In genomic region chr21:38984982-38985422, GRCh38 we compare ENCODE assay signal across 9 cellular contexts.
DNase-seq lines count a peak whose midpoint lies in the region; ATAC-seq and TF ChIP-seq lines count a peak whose summit lies in the region.
"Had no signal": no experiment of that assay in that cellular context is flagged by ENCODE, and none has a peak within 500 bp of the region (broad histone marks: within the 10 kb centered on the region; RNA-seq: fewer than 3 reads in every experiment).

No MANE protein-coding gene starts in this region.

- H3K4me3 ChIP-seq in Loucy (ENCODE audit: low read length, poor library complexity, severe bottlenecking) (peak overlapping the region; percentile 42), body of pancreas (no peak overlapping the region)

- H3K9ac ChIP-seq in Loucy (ENCODE audit: low read depth, low read length, poor library complexity, severe bottlenecking) = peak overlapping the region; percentile 64

- peaks cover 86% of the 10 kb centered on the region for H3K4me1 ChIP-seq in Loucy (ENCODE audit: insufficient read depth, low read length, poor library complexity, severe bottlenecking)
- peaks cover 8% of the 10 kb centered on the region for H3K4me1 ChIP-seq in body of pancreas

- no peak for TF ChIP-seq POLR2A in body of pancreas (IDR thresholded peaks at IDR 0.05)

- TF ChIP-seq CTCF in Loucy (conservative IDR thresholded peaks at IDR 0.05; ENCODE audit: low read length) (no peak), body of pancreas (IDR thresholded peaks at IDR 0.05) (no peak)

- H3K9me3 ChIP-seq in Loucy (ENCODE audit: insufficient read depth, low read depth, low read length) (no peaks in the 10 kb centered on the region), body of pancreas (no peaks in the 10 kb centered on the region)

- H2AFZ ChIP-seq in Loucy (ENCODE audit: low read length) = no peak overlapping the region

- H3K27me3 ChIP-seq in Loucy (ENCODE audit: insufficient read depth, low read length, poor library complexity, severe bottlenecking) = no peaks in the 10 kb centered on the region
- no peaks in the 10 kb centered on the region for H3K27me3 ChIP-seq in body of pancreas

- peak overlapping the region; percentile 67 for H3K4me2 ChIP-seq in Loucy (ENCODE audit: low read depth, low read length, poor library complexity, severe bottlenecking)

- intact Hi-C loops in body of pancreas (cut with DNase I) = no loop called here

- ATAC-seq in body of pancreas (peak; percentile 27), HG02973 (IDR thresholded peaks at IDR 0.05; ENCODE audit: unreplicated experiment) (no peak), HG02610 (IDR thresholded peaks at IDR 0.05; ENCODE audit: unreplicated experiment) (no peak), GM21367 (IDR thresholded peaks at IDR 0.05; ENCODE audit: unreplicated experiment) (no peak)

- H3K9me2 ChIP-seq in Loucy (replicated peaks; ENCODE audit: low read depth, low read length) = no peaks in the 10 kb centered on the region

- no peaks in the 10 kb centered on the region for H4K20me1 ChIP-seq in Loucy (ENCODE audit: insufficient read depth, low read length, poor library complexity, severe bottlenecking)

- DNase-seq in AG20443 (ENCODE audit: low spot score) (peak; percentile 91), body of pancreas (no peak), myocyte (ENCODE audit: low read depth) (peak; percentile 88), NCI-H345 (lab: John Stamatoyannopoulos, UW) (no peak)
- DNase-seq: activated CD4-positive, alpha-beta T cell treated with anti-CD3 and anti-CD28 coated beads for 1 hour had no signal

- H3K27ac ChIP-seq in body of pancreas = peak overlapping the region in 3 of 4 donors; percentile 11 to 50 (median 16)

- H3F3A ChIP-seq in Loucy (ENCODE audit: low read depth) = no peaks in the 10 kb centered on the region

- no peaks in the 10 kb centered on the region for H3K36me3 ChIP-seq in Loucy (ENCODE audit: insufficient read depth, low read length)
- H3K36me3 ChIP-seq in body of pancreas (replicated peaks in 1 of 2; ENCODE audit: insufficient read depth in 1 of 2, low read depth in 2 of 2) = no peaks in the 10 kb centered on the region

- H3K79me2 ChIP-seq in Loucy (ENCODE audit: insufficient read depth, low read length) = no peaks in the 10 kb centered on the region

- 28 to 40% methylated on average over 9 of the region's 9 CpGs for whole genome bisulfite sequencing in body of pancreas, 2 donors

Comparison
In these comparisons a context has a peak if more than half of its experiments do, and no peak if none do; other contexts are left out.
1. DNase-seq: peak in AG20443 (single experiment) and myocyte (single experiment); none in body of pancreas (0 of 4) and NCI-H345 (single experiment).